10 cellular contexts compared by ENCODE assay signal in the genomic region with DNA sequence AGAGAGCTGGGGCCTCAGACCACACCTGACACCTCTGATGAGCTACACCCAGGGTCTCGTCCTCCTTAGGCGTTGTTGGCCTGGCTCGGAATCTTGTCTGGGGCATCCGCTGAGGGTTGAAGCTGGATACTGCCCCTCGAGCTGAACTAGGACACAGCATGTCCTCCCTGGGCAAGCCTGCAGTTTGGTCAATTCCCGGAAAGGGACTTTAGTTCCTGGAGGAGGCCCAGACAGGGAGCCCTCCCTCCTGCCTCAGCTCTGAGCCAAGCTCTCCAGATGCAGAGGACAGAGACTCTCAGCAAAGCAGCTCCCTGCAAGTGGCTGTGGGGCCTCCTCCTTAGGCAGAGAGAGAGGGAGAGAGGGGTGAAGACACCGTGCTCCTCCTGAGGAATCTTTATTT. TPM values are rescaled to one million over a fixed set of nuclear protein-coding genes. Genes with fewer than 3 reads are reported as not detected.
DNase-seq lines count a peak whose midpoint lies in the region; ATAC-seq, FAIRE-seq and TF ChIP-seq lines count a peak whose summit lies in the region.
"Had no signal": no experiment of that assay in that cellular context is flagged by ENCODE, and none has a peak within 500 bp of the region (broad histone marks: within the 10 kb centered on the region; RNA-seq: fewer than 3 reads in every experiment).

No MANE protein-coding gene starts in this region.

- H3K4me2 ChIP-seq in K562 (ENCODE audit: insufficient read depth, low read length) (peak overlapping the region; percentile 70; the same call in 1 of the 2 replicates), MM.1S (ENCODE audit: low read depth, low read length) (no peak overlapping the region)

- DNase-seq in GM03348 (ENCODE audit: low spot score) (peak; percentile 62), K562 (ENCODE audit: extremely low read depth in 1 of 4, low spot score in 3 of 4) (peak in 2 of 4 experiments; percentile 12 to 48), left kidney (ENCODE audit: low read depth, low spot score) (peak; percentile 50), COLO829 (ENCODE audit: low spot score) (no peak), MM.1S (no peak), germinal center (ENCODE audit: low spot score) (no peak)
- DNase-seq: NCI-H1048 had no signal

- H3K9me3 ChIP-seq in K562 (replicated peaks; ENCODE audit: control insufficient read depth, insufficient read depth, low read depth, low read length) (no peaks in the 10 kb centered on the region), skeletal muscle tissue (ENCODE audit: control insufficient read depth in 3 of 3, low read length in 3 of 3) (no peaks in the 10 kb centered on the region), MM.1S (replicated peaks; ENCODE audit: insufficient read depth, low read length) (no peaks in the 10 kb centered on the region)

- no peaks in the 10 kb centered on the region for H3K9me2 ChIP-seq in MM.1S (replicated peaks; ENCODE audit: insufficient read depth, low read length)

- CTCF ChIA-PET in K562 (lab: Yijun Ruan, JAX; ENCODE audit: low intra/inter-chr PET ratio) = no interaction called here

- peak; percentile 60 for ATAC-seq in K562
- ATAC-seq in GM21447 (IDR thresholded peaks at IDR 0.05; ENCODE audit: unreplicated experiment) = no peak

- peak; percentile 78 for FAIRE-seq in K562 (lab: Jason Lieb, UNC)
- FAIRE-seq: TTC549 had no signal

- no TSS peak for BruUV-seq in K562 (replicated peaks; lab: Mats Ljungman, UMichigan)

- peaks cover 16% of the 10 kb centered on the region for H3F3A ChIP-seq in MM.1S (ENCODE audit: insufficient read depth, low read length)

- H2AFZ ChIP-seq in K562 (ENCODE audit: low read depth, low read length) (peak overlapping the region; percentile 78), MM.1S (ENCODE audit: low read length) (no peak overlapping the region)

- no peak for TF ChIP-seq POLR2A in K562 (conservative IDR thresholded peaks at IDR 0.05)

- H3K79me2 ChIP-seq in K562 (ENCODE audit: control insufficient read depth, insufficient read depth, low read length) (no peaks in the 10 kb centered on the region), MM.1S (ENCODE audit: low read length) (peaks cover 70% of the 10 kb centered on the region)

- TF ChIP-seq RAD21 in K562 (CRISPR knock-in tag; conservative IDR thresholded peaks at IDR 0.05 in 1 of 2, IDR thresholded peaks at IDR 0.05 in 1 of 2) = no peak

- intact Hi-C loops in K562 (cut with micrococcal nuclease) = no loop called here

- 46% methylated on average over 6 of the region's 7 CpGs for WGBS in K562 (ENCODE audit: insufficient coverage, low coverage, missing lambda C conversion rate)

- H3K27ac ChIP-seq in K562 (ENCODE audit: extremely low read depth, low read depth, low read length) (no peak overlapping the region; the same call in 2 of the 3 replicates), skeletal muscle tissue (ENCODE audit: low read depth, low read length) (peak overlapping the region; percentile 88), MM.1S (ENCODE audit: low read length) (no peak overlapping the region)

- POLR2A ChIA-PET in K562 (lab: Yijun Ruan, JAX) = interaction anchor here (0.8 kb wide), 1 partner anchor 14 kb away, joined by 3 read pairs; no protein-coding TSS in a partner anchor

- no peaks in the 10 kb centered on the region for H3K9me1 ChIP-seq in K562 (ENCODE audit: control insufficient read depth, insufficient read depth, low read length)

- TF ChIP-seq EP300 in K562 (IDR thresholded peaks at IDR 0.05; ENCODE audit: low read length) = no peak

- H3K9ac ChIP-seq in K562 (ENCODE audit: insufficient read depth in 1 of 2, low read depth in 2 of 2, low read length in 2 of 2) = peak overlapping the region in 1 of 2 experiments; percentile 75; a peak in 2 of 4 replicates
- peak overlapping the region; percentile 46 to 78 (median 54) for H3K9ac ChIP-seq in skeletal muscle tissue (ENCODE audit: low read depth in 1 of 3, low read length in 3 of 3)
- H3K9ac ChIP-seq in MM.1S (ENCODE audit: low read length) = no peak overlapping the region

- in situ Hi-C loops in K562 (cut with MboI) = no loop called here

- H4K20me1 ChIP-seq in K562 (replicated peaks; ENCODE audit: control insufficient read depth, insufficient read depth, low read length) = no peaks in the 10 kb centered on the region
- H4K20me1 ChIP-seq in MM.1S (ENCODE audit: insufficient read depth, low read length) = no peaks in the 10 kb centered on the region

- no peaks in the 10 kb centered on the region for H3K27me3 ChIP-seq in K562 (ENCODE audit: control insufficient read depth in 2 of 2, insufficient read depth in 2 of 2, low read length in 2 of 2)
- no peaks in the 10 kb centered on the region for H3K27me3 ChIP-seq in skeletal muscle tissue (ENCODE audit: control insufficient read depth in 3 of 3, insufficient read depth in 3 of 3, low read length in 3 of 3)
- no peaks in the 10 kb centered on the region for H3K27me3 ChIP-seq in MM.1S (replicated peaks; ENCODE audit: insufficient read depth, low read length)

- H3K4me1 ChIP-seq in K562 (replicated peaks in 1 of 2; ENCODE audit: control insufficient read depth in 2 of 2, insufficient read depth in 2 of 2, low read length in 2 of 2) = peaks cover 13 to 16% of the 10 kb centered on the region in 2 experiments
- H3K4me1 ChIP-seq in skeletal muscle tissue (ENCODE audit: control insufficient read depth in 3 of 3, insufficient read depth in 3 of 3, low read length in 3 of 3) = peaks cover 35 to 47% (median 47%) of the 10 kb centered on the region in 3 donors
- H3K4me1 ChIP-seq in MM.1S (ENCODE audit: low read length) = peaks cover 30% of the 10 kb centered on the region

- no peak overlapping the region for H3K4me3 ChIP-seq in K562
- H3K4me3 ChIP-seq in skeletal muscle tissue (ENCODE audit: low read length in 3 of 3) = peak overlapping the region; percentile 22 to 79 (median 73)
- H3K4me3 ChIP-seq in MM.1S (ENCODE audit: low read length) = no peak overlapping the region

- H3K36me3 ChIP-seq in K562 (ENCODE audit: control insufficient read depth, insufficient read depth, low read length) (no peaks in the 10 kb centered on the region), skeletal muscle tissue (ENCODE audit: control insufficient read depth in 3 of 3, insufficient read depth in 3 of 3, low read length in 3 of 3) (peaks cover 0 to 3% (median 0%) of the 10 kb centered on the region in 3 donors), MM.1S (replicated peaks; ENCODE audit: insufficient read depth, low read length) (no peaks in the 10 kb centered on the region)

- no peak for TF ChIP-seq CTCF in K562 (IDR thresholded peaks at IDR 0.05 in 2 of 3, conservative IDR thresholded peaks at IDR 0.05 in 1 of 3; ENCODE audit: insufficient read depth in 2 of 3, low read depth in 1 of 3, low read length in 3 of 3)
- TF ChIP-seq CTCF in MM.1S (IDR thresholded peaks at IDR 0.05; ENCODE audit: low read length) = no peak

TF ChIP-seq in K562, 482 proteins besides CTCF, POLR2A, EP300 and RAD21 (continues in another document):
- TF ChIP-seq HDAC3 (IDR thresholded peaks at IDR 0.05; ENCODE audit: borderline replicate concordance, partially characterized antibody) = no peak

RNA-seq across cellular contexts. Expression of a gene that starts 4.9 kb away (rescaled TPM):
- 1.7 TPM in 2 replicates for total RNA-seq in K562 (2011; cell fraction: chromatin; rRNA removed; ENCODE audit: low replicate concordance)
- 0.50 and 0.53 TPM in 2 replicates for total RNA-seq in K562 (2011; cell fraction: nucleolus; rRNA removed)
- total RNA-seq in K562 (2011; cell fraction: nucleoplasm; rRNA removed) = not detected in 2 replicates
- total RNA-seq in K562 (2014; rRNA removed) = 0.69 TPM in 1 of 2 replicates, not detected in the other
- 0.33 and 0.73 TPM in 2 replicates for total RNA-seq in K562 (2014; rRNA removed; fragmentation: Illumina TruSeq; extraction: Trizol)
- total RNA-seq in K562 (2015; rRNA removed; fragmentation: Illumina TruSeq; extraction: Trizol) = 0.25 and 0.38 TPM in 2 replicates
- 0.67 and 1.1 TPM in 2 replicates for total RNA-seq in K562 (2021)
- 0.32 and 0.54 TPM in 2 replicates for polyA plus RNA-seq in K562 (2011; rRNA removed)
- polyA plus RNA-seq in K562 (2011; cell fraction: cytosol; rRNA removed) = 0.04 and 0.09 TPM in 2 replicates
- 0.11 and 0.75 TPM in 2 replicates for polyA plus RNA-seq in K562 (2011; cell fraction: nucleus; rRNA removed)
- 0.66 and 2.7 TPM in 2 replicates for polyA plus RNA-seq in K562 (2012)
- polyA plus RNA-seq in K562 (2014; fragmentation: Illumina TruSeq; extraction: Trizol) = 0.87 and 1.1 TPM in 2 replicates
- polyA plus RNA-seq in K562 (2014; fragmentation: Nextera tagmentation; extraction: Ambion mirVana) = under 1 TPM; 0.25 to 0.80 TPM
- 0.18 and 0.93 TPM in 2 replicates for polyA plus RNA-seq in K562 (2014; rRNA removed)
- polyA minus RNA-seq in K562 (2011; rRNA and poly(A)+ RNA removed) = 0.21 and 0.35 TPM in 2 replicates
- polyA minus RNA-seq in K562 (2011; cell fraction: cytosol; rRNA and poly(A)+ RNA removed) = not detected in 2 replicates
- polyA minus RNA-seq in K562 (2011; cell fraction: nucleus; rRNA and poly(A)+ RNA removed) = 0.54 TPM in 1 of 2 replicates, not detected in the other
- total RNA-seq in skeletal muscle tissue = 13.6 TPM

RNA-seq across cellular contexts. Expression of a gene that starts 45.9 kb away (rescaled TPM):
- total RNA-seq in K562 (2011; cell fraction: chromatin; rRNA removed; ENCODE audit: low replicate concordance) = 11.5 and 14.1 TPM in 2 replicates
- total RNA-seq in K562 (2011; cell fraction: nucleolus; rRNA removed) = 8.7 and 14.0 TPM in 2 replicates
- 14.4 and 15.3 TPM in 2 replicates for total RNA-seq in K562 (2011; cell fraction: nucleoplasm; rRNA removed)
- total RNA-seq in K562 (2014; rRNA removed) (6.6 and 9.4 TPM in 2 replicates), K562 (2014; rRNA removed; fragmentation: Illumina TruSeq; extraction: Trizol) (7.6 and 9.3 TPM in 2 replicates), K562 (2015; rRNA removed; fragmentation: Illumina TruSeq; extraction: Trizol) (11.0 and 11.9 TPM in 2 replicates), K562 (2021) (8.9 and 9.8 TPM in 2 replicates), skeletal muscle tissue (21.4 TPM)
- polyA plus RNA-seq in K562 (2011; rRNA removed) (14.3 and 14.5 TPM in 2 replicates), K562 (2014; fragmentation: Illumina TruSeq; extraction: Trizol) (8.1 and 10.2 TPM in 2 replicates), K562 (2014; fragmentation: Nextera tagmentation; extraction: Ambion mirVana) (10 to 100 TPM in 1 of 2 experiments, 1 to 10 TPM in 1; 8.9 to 15.0 TPM), K562 (2014; rRNA removed) (6.5 and 7.2 TPM in 2 replicates)
- 14.6 and 18.4 TPM in 2 replicates for polyA plus RNA-seq in K562 (2011; cell fraction: cytosol; rRNA removed)
- 8.5 and 10.5 TPM in 2 replicates for polyA plus RNA-seq in K562 (2011; cell fraction: nucleus; rRNA removed)
- 16.0 and 18.4 TPM in 2 replicates for polyA plus RNA-seq in K562 (2012)
- 32.8 and 36.6 TPM in 2 replicates for polyA minus RNA-seq in K562 (2011; rRNA and poly(A)+ RNA removed)
- 9.2 and 12.4 TPM in 2 replicates for polyA minus RNA-seq in K562 (2011; cell fraction: cytosol; rRNA and poly(A)+ RNA removed)
- polyA minus RNA-seq in K562 (2011; cell fraction: nucleus; rRNA and poly(A)+ RNA removed) = 6.5 and 15.6 TPM in 2 replicates

Comparison
In these comparisons a context has a peak if more than half of its experiments do, and no peak if none do; other contexts are left out.
1. DNase-seq: peak in GM03348 (single experiment) and left kidney (single experiment); none in COLO829 (single experiment), MM.1S (single experiment) and germinal center (single experiment).
2. H3K4me3 ChIP-seq: peak in skeletal muscle tissue (3 of 3); none in K562 (single experiment) and MM.1S (single experiment).